Comparison of ENCODE assay signal across 10 cellular contexts in the genomic region with DNA sequence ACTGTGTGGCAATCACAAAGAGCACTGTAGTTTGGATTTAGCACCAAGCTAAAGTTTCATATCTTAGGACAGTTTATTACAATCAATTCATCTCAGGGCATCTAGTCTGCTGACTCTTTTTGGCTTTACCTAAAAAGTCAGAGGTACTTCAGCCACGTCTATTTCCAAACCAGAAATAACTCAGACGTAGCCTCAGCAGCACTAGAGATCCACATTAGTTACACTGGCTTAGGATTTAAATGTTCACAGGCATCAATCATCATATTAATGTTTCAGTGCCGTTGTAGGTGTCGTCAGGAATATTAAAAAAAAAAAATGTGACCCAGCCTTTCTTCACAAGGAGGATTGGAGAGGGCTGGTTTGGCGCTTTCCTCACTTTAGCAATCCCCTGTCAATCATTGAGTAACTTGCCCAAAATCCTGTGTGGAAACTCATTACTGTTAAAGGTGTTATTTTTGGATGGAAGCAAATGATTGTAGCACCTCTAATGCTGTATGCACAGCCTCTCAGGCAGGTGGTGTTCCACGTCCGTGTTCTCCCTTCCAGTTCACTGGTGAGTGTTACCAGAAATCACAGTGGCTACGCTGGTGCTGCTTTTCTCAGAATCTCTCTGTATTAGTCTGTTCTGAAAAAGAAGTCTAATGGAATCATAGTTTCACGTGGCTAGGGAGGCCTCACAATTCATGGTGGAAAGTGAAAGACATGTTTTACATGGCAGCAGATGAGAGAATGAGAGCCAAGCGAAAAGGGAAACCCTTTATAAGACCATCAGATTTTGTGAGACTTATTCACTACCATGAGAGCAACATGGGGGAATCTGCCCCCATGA. TPM values are rescaled to one million over a fixed set of nuclear protein-coding genes. Genes with fewer than 3 reads are reported as not detected.
A peak's percentile ranks its signal among the peaks of the same experiment; 100 is the strongest.
DNase-seq lines count a peak whose midpoint lies in the region; ATAC-seq and FAIRE-seq lines count a peak whose summit lies in the region.
"Had no signal": no experiment of that assay in that cellular context is flagged by ENCODE, and none has a peak within 500 bp of the region (broad histone marks: within the 10 kb centered on the region; RNA-seq: fewer than 3 reads in every experiment).

No MANE protein-coding gene starts in this region.

- no peaks in the 10 kb centered on the region for H3K27me3 ChIP-seq in small intestine (ENCODE audit: control insufficient read depth in 2 of 2, insufficient read depth in 2 of 2, low read length in 2 of 2)
- H3K27me3 ChIP-seq: BLaER1 had no signal

- peaks cover 5% of the 10 kb centered on the region for H3K36me3 Mint-ChIP-seq in activated T-helper 1 cell treated with anti-CD3 and anti-CD28 coated beads, Interleukin-12 subunit alpha, Interleukin-12 subunit beta, Interleukin-2, Interleukin-4 antibody, amounts not matched to agents 30 ng/mL and 10 ng/mL and 1 ng/mL, durations not matched to agents 14 hours and 24 hours and 36 hours (ENCODE audit: low read depth)

- no peaks in the 10 kb centered on the region for H3K9me3 ChIP-seq in small intestine (ENCODE audit: control insufficient read depth, low read depth)

- H3K4me3 Mint-ChIP-seq in activated T-helper 1 cell treated with anti-CD3 and anti-CD28 coated beads, Interleukin-12 subunit alpha, Interleukin-12 subunit beta, Interleukin-2, Interleukin-4 antibody, amounts not matched to agents 30 ng/mL and 10 ng/mL and 1 ng/mL, durations not matched to agents 14 hours and 24 hours and 36 hours: peak overlapping the region; percentile 76

- no peaks in the 10 kb centered on the region for H3K36me3 ChIP-seq in small intestine (ENCODE audit: control insufficient read depth in 2 of 2, insufficient read depth in 2 of 2, low read length in 2 of 2)

- DNase-seq in Right ventricle myocardium superior (no peak), Right ventricle myocardium inferior (ENCODE audit: missing footprints) (no peak), D341Med (ENCODE audit: low spot score) (no peak), small intestine (no peak), LoVo (ENCODE audit: low spot score) (no peak)
- no peak for DNase-seq in activated T-helper 1 cell treated with anti-CD3 and anti-CD28 coated beads, Interleukin-12 subunit alpha, Interleukin-12 subunit beta, Interleukin-2, Interleukin-4 antibody, amounts not matched to agents 30 ng/mL and 10 ng/mL and 1 ng/mL, durations not matched to agents 14 hours and 24 hours and 36 hours (ENCODE audit: low spot score)
- DNase-seq in stimulated activated naive CD8-positive, alpha-beta T cell treated with anti-CD3 and anti-CD28 coated beads, Interleukin-15, Interleukin-2, amounts not matched to agents 100 U/mL and 50 U/mL, for 24 hours: peak; percentile 43

- 79 to 91% (median 85%) methylated on average over 10 of the region's 10 CpGs for WGBS in small intestine, 3 donors

- no peak for FAIRE-seq in small intestine (lab: Jason Lieb, UNC)

- no peak overlapping the region for H3K27ac ChIP-seq in small intestine (ENCODE audit: low read depth in 1 of 2, low read length in 1 of 2)
- H3K27ac ChIP-seq: BLaER1 had no signal

- peak overlapping the region; percentile 78 for H3K27ac Mint-ChIP-seq in activated T-helper 1 cell treated with anti-CD3 and anti-CD28 coated beads, Interleukin-12 subunit alpha, Interleukin-12 subunit beta, Interleukin-2, Interleukin-4 antibody, amounts not matched to agents 30 ng/mL and 10 ng/mL and 1 ng/mL, durations not matched to agents 14 hours and 24 hours and 36 hours

- H3K27me3 Mint-ChIP-seq in activated T-helper 1 cell treated with anti-CD3 and anti-CD28 coated beads, Interleukin-12 subunit alpha, Interleukin-12 subunit beta, Interleukin-2, Interleukin-4 antibody, amounts not matched to agents 30 ng/mL and 10 ng/mL and 1 ng/mL, durations not matched to agents 14 hours and 24 hours and 36 hours (ENCODE audit: insufficient read depth): no peaks in the 10 kb centered on the region
- H3K27me3 Mint-ChIP-seq: IgD-negative memory B cell had no signal

- no peaks in the 10 kb centered on the region for H3K9me3 Mint-ChIP-seq in activated T-helper 1 cell treated with anti-CD3 and anti-CD28 coated beads, Interleukin-12 subunit alpha, Interleukin-12 subunit beta, Interleukin-2, Interleukin-4 antibody, amounts not matched to agents 30 ng/mL and 10 ng/mL and 1 ng/mL, durations not matched to agents 14 hours and 24 hours and 36 hours
- H3K9me3 Mint-ChIP-seq: IgD-negative memory B cell had no signal

- no peak overlapping the region for H3K4me3 ChIP-seq in small intestine (ENCODE audit: low read depth in 1 of 2, low read length in 2 of 2)
- H3K4me3 ChIP-seq: BLaER1 had no signal

- peaks cover 0 to 5% of the 10 kb centered on the region in 2 donors for H3K4me1 ChIP-seq in small intestine (ENCODE audit: control insufficient read depth in 2 of 2, insufficient read depth in 1 of 2, low read depth in 1 of 2, low read length in 1 of 2)

- peak; percentile 40 for ATAC-seq in Right ventricle myocardium superior (ENCODE audit: poor library complexity)
- no peak for ATAC-seq in Right ventricle myocardium inferior
- ATAC-seq in HG02970 (IDR thresholded peaks at IDR 0.05; ENCODE audit: low FRiP score, unreplicated experiment): peak; percentile 82
- peak; percentile 88 for ATAC-seq in stimulated activated naive CD8-positive, alpha-beta T cell treated with anti-CD3 and anti-CD28 coated beads, Interleukin-15, Interleukin-2, amounts not matched to agents 100 U/mL and 50 U/mL, for 24 hours

- intact Hi-C loops in Right ventricle myocardium superior (cut with DNase I): loop anchor here (10.0 kb wide), 2 partner anchors 47 to 73 kb away; partner anchors contain the start of gene NEK7
- intact Hi-C loops in Right ventricle myocardium inferior (cut with DNase I): loop anchor here (5.0 to 10.0 kb wide), 2 partner anchors 45 to 263 kb away; partner anchors contain the start of gene NEK7
- intact Hi-C loops in activated T-helper 1 cell treated with anti-CD3 and anti-CD28 coated beads, Interleukin-12 subunit alpha, Interleukin-12 subunit beta, Interleukin-2, Interleukin-4 antibody, amounts not matched to agents 30 ng/mL and 10 ng/mL and 1 ng/mL, durations not matched to agents 14 hours and 24 hours and 36 hours (cut with micrococcal nuclease): loop anchor here (1.0 to 2.0 kb wide), 5 partner anchors 14 to 165 kb away; no protein-coding TSS in a partner anchor

- H3K4me1 Mint-ChIP-seq in activated T-helper 1 cell treated with anti-CD3 and anti-CD28 coated beads, Interleukin-12 subunit alpha, Interleukin-12 subunit beta, Interleukin-2, Interleukin-4 antibody, amounts not matched to agents 30 ng/mL and 10 ng/mL and 1 ng/mL, durations not matched to agents 14 hours and 24 hours and 36 hours (ENCODE audit: low read depth): peaks cover 68% of the 10 kb centered on the region

RNA-seq across cellular contexts. Expression of gene NEK7, which starts 45.4 kb away (rescaled TPM):
- total RNA-seq in Right ventricle myocardium superior: 185 TPM
- 188 TPM for total RNA-seq in Right ventricle myocardium inferior
- total RNA-seq in activated T-helper 1 cell treated with anti-CD3 and anti-CD28 coated beads, Interleukin-12 subunit alpha, Interleukin-12 subunit beta, Interleukin-2, Interleukin-4 antibody, amounts not matched to agents 30 ng/mL and 10 ng/mL and 1 ng/mL, durations not matched to agents 14 hours and 24 hours and 36 hours: 69.3 and 71.8 TPM in 2 replicates
- polyA plus RNA-seq in small intestine: 10 to 100 TPM; 14.9 to 29.1 (median 25.4) TPM
